In genomic region chr1:228070851-228071250, GRCh38 we compare ENCODE assay signal across 24 cellular contexts. TPM values are rescaled to one million over a fixed set of nuclear protein-coding genes. Genes with fewer than 3 reads are reported as not detected.
DNase-seq lines count a peak whose midpoint lies in the region; ATAC-seq, FAIRE-seq and TF ChIP-seq lines count a peak whose summit lies in the region.
"Had no signal": no experiment of that assay in that cellular context is flagged by ENCODE, and none has a peak within 500 bp of the region (broad histone marks: within the 10 kb centered on the region; RNA-seq: fewer than 3 reads in every experiment).

No MANE protein-coding gene starts in this region.

- 65 to 100% methylated on average over 2 to 3 of the region's 3 CpGs for WGBS in H1 (ENCODE audit: extremely low coverage in 1 of 2, insufficient coverage in 1 of 2, insufficient read length in 1 of 2, insufficient replicate concordance in 2 of 2, low coverage in 1 of 2, low lambda C conversion rate in 2 of 2, missing lambda C conversion rate in 1 of 2), 2 experiments
- WGBS in sigmoid colon, 2 donors, result 63 to 65% methylated on average over 3 of the region's 3 CpGs

- H2BK20ac ChIP-seq in H1 (ENCODE audit: low read length), result no peak overlapping the region

- ATAC-seq in RWPE2 (ENCODE audit: low read depth) (peak; percentile 11; the same call in 1 of the 3 replicates), GM21360 (IDR thresholded peaks at IDR 0.05; ENCODE audit: unreplicated experiment) (no peak)
- ATAC-seq: HCT116 had no signal

- H3K27me3 Mint-ChIP-seq in activated naive CD4-positive, alpha-beta T cell treated with anti-CD3 and anti-CD28 coated beads, Interleukin-2, amount 10 ng/mL, durations not matched to agents 7 days and 5 days, result peaks cover 16% of the 10 kb centered on the region

- no peaks in the 10 kb centered on the region for H3K9me3 Mint-ChIP-seq in activated naive CD4-positive, alpha-beta T cell treated with anti-CD3 and anti-CD28 coated beads, Interleukin-2, amount 10 ng/mL, durations not matched to agents 7 days and 5 days
- H3K9me3 Mint-ChIP-seq: CD4-positive, alpha-beta T cell; CD8-positive, alpha-beta memory T cell; H9; HFFc6 had no signal

- H4K8ac ChIP-seq in H1 (ENCODE audit: extremely low read depth, insufficient read depth, low read length), result no peak overlapping the region

- H3K9ac ChIP-seq in H1 (replicated peaks in 1 of 4; ENCODE audit: extremely low read depth in 1 of 4, low read depth in 3 of 4, low read length in 3 of 4), result no peak overlapping the region
- H3K9ac ChIP-seq: BLaER1, GM23248 had no signal

- H3K23ac ChIP-seq in H1 (ENCODE audit: insufficient read length), result no peak overlapping the region

- TF ChIP-seq RAD21 in H1 (IDR thresholded peaks at IDR 0.05 in 1 of 2, conservative IDR thresholded peaks at IDR 0.05 in 1 of 2; ENCODE audit: low read depth in 2 of 2, low read length in 2 of 2), result no peak

- intact Hi-C loops in sigmoid colon (cut with DNase I), result no loop called here

- H3K14ac ChIP-seq in H1 (ENCODE audit: insufficient read length), result no peak overlapping the region

- no peak for TF ChIP-seq POLR2A in H1 (IDR thresholded peaks at IDR 0.05; ENCODE audit: control extremely low read depth in 1 of 2, low read depth in 2 of 2, low read length in 2 of 2)
- TF ChIP-seq POLR2A in sigmoid colon (IDR thresholded peaks at IDR 0.05), result no peak

- H3K18ac ChIP-seq in H1 (ENCODE audit: extremely low read depth, low read length), result no peak overlapping the region

- H3K4me3 ChIP-seq in HEK293 (ENCODE audit: low read depth, low read length) (no peak overlapping the region), RWPE2 (ENCODE audit: severe bottlenecking) (no peak overlapping the region), H1 (ENCODE audit: extremely low read depth in 1 of 4, insufficient read depth in 2 of 4, low read depth in 3 of 4, low read length in 4 of 4) (no peak overlapping the region), sigmoid colon (no peak overlapping the region)
- H3K4me3 ChIP-seq: BLaER1, GM23248 had no signal

- no peak overlapping the region for H4K5ac ChIP-seq in H1 (ENCODE audit: insufficient read length, low read depth, low read length)

- TF ChIP-seq EP300 in H1 (IDR thresholded peaks at IDR 0.05; ENCODE audit: borderline replicate concordance in 1 of 2, low read depth in 2 of 2, low read length in 2 of 2) (no peak), sigmoid colon (IDR thresholded peaks at IDR 0.05) (no peak)

- no peak overlapping the region for H3K4ac ChIP-seq in H1 (replicated peaks; ENCODE audit: insufficient read length, low read depth, low read length)

- H4K20me1 ChIP-seq in H1 (replicated peaks in 1 of 2; ENCODE audit: control insufficient read depth in 1 of 2, insufficient read depth in 2 of 2, low read length in 2 of 2), result peaks cover 3 to 16% of the 10 kb centered on the region in 2 experiments

- no peaks in the 10 kb centered on the region for H3K36me3 Mint-ChIP-seq in activated naive CD4-positive, alpha-beta T cell treated with anti-CD3 and anti-CD28 coated beads, Interleukin-2, amount 10 ng/mL, durations not matched to agents 7 days and 5 days
- H3K36me3 Mint-ChIP-seq: CD8-positive, alpha-beta memory T cell had no signal

- H3K27me3 ChIP-seq in RWPE2 (ENCODE audit: insufficient read depth, poor library complexity, severe bottlenecking), result no peaks in the 10 kb centered on the region
- H3K27me3 ChIP-seq in H1 (replicated peaks in 1 of 4; ENCODE audit: control insufficient read depth in 3 of 4, extremely low read depth in 1 of 4, insufficient read depth in 3 of 4, low read length in 3 of 4), result peaks cover 33 to 91% (median 85%) of the 10 kb centered on the region in 4 experiments
- peaks cover 7 to 59% (median 26%) of the 10 kb centered on the region in 3 donors for H3K27me3 ChIP-seq in sigmoid colon

- POLR2A ChIA-PET in HEK293 (lab: Yijun Ruan, JAX), result no interaction called here
- POLR2A ChIA-PET in H1 (lab: Charles Lee; ENCODE audit: partially characterized antibody), result no interaction called here

- no peak overlapping the region for H2AFZ ChIP-seq in H1 (ENCODE audit: low read length)
- H2AFZ ChIP-seq: GM23248 had no signal

- no peak overlapping the region for H2AK5ac ChIP-seq in H1 (ENCODE audit: low read depth, low read length)

- CTCF ChIA-PET in activated naive CD4-positive, alpha-beta T cell treated with anti-CD3 and anti-CD28 coated beads, Interleukin-2, amount 10 ng/mL, durations not matched to agents 7 days and 5 days (lab: Charles Lee), result no interaction called here
- CTCF ChIA-PET in HEK293 (lab: Yijun Ruan, JAX), result no interaction called here
- CTCF ChIA-PET in H1 (lab: Charles Lee; ENCODE audit: partially characterized antibody), result no interaction called here

- H2BK5ac ChIP-seq in H1 (ENCODE audit: low read depth, low read length), result no peak overlapping the region

- no peaks in the 10 kb centered on the region for H3K79me1 ChIP-seq in H1 (ENCODE audit: low read depth, low read length)

- H3K36me3 ChIP-seq in HEK293 (ENCODE audit: control insufficient read depth in 2 of 2, insufficient read depth in 1 of 2, low read length in 2 of 2), result no peaks in the 10 kb centered on the region
- no peaks in the 10 kb centered on the region for H3K36me3 ChIP-seq in RWPE2 (ENCODE audit: low read depth)
- H3K36me3 ChIP-seq in H1 (ENCODE audit: control insufficient read depth in 2 of 4, insufficient read depth in 4 of 4, low read length in 3 of 4), result no peaks in the 10 kb centered on the region
- no peaks in the 10 kb centered on the region for H3K36me3 ChIP-seq in sigmoid colon
- H3K36me3 ChIP-seq: BLaER1 had no signal

- H3K23me2 ChIP-seq in H1 (ENCODE audit: low read depth, low read length), result peaks cover 26% of the 10 kb centered on the region; the same call in 1 of the 2 replicates

- TF ChIP-seq CTCF in HEK293 (tag by site-specific recombination; IDR thresholded peaks at IDR 0.05) (no peak), RWPE2 (IDR thresholded peaks at IDR 0.05; ENCODE audit: poor library complexity, severe bottlenecking) (no peak), H1 (IDR thresholded peaks at IDR 0.05; ENCODE audit: control extremely low read depth in 1 of 3, insufficient read depth in 1 of 3, low read depth in 1 of 3, low read length in 3 of 3) (no peak), sigmoid colon (IDR thresholded peaks at IDR 0.05) (no peak)

- no peak overlapping the region for H2BK120ac ChIP-seq in H1 (replicated peaks; ENCODE audit: low read depth, low read length)

- no peak overlapping the region for H2BK12ac ChIP-seq in H1 (ENCODE audit: low read depth, low read length)

- no peak overlapping the region for H3K27ac ChIP-seq in HEK293 (ENCODE audit: extremely low read depth, low read depth, low read length)
- no peak overlapping the region for H3K27ac ChIP-seq in RWPE2 (ENCODE audit: poor library complexity, severe bottlenecking)
- H3K27ac ChIP-seq in H1 (ENCODE audit: low read depth, low read length), result no peak overlapping the region
- H3K27ac ChIP-seq in sigmoid colon, result no peak overlapping the region
- H3K27ac ChIP-seq: 22Rv1, BLaER1, C4-2B, GM23248 had no signal

- FAIRE-seq in H1 (lab: Jason Lieb, UNC), result no peak
- FAIRE-seq: A204.1, G401.6, GM12892 had no signal

- H3K56ac ChIP-seq in H1 (replicated peaks; ENCODE audit: insufficient read length, low read depth, low read length), result no peak overlapping the region

- no peaks in the 10 kb centered on the region for H3K79me2 ChIP-seq in H1 (ENCODE audit: control insufficient read depth in 1 of 2, insufficient read depth in 2 of 2, low read length in 2 of 2)

- no peaks in the 10 kb centered on the region for H3K9me3 ChIP-seq in HEK293 (ENCODE audit: control insufficient read depth, insufficient read depth, low read depth, low read length)
- H3K9me3 ChIP-seq in RWPE2 (ENCODE audit: severe bottlenecking), result no peaks in the 10 kb centered on the region
- H3K9me3 ChIP-seq in H1 (ENCODE audit: insufficient read depth in 2 of 2, low read depth in 1 of 2, low read length in 1 of 2), result no peaks in the 10 kb centered on the region
- H3K9me3 ChIP-seq in sigmoid colon, result no peaks in the 10 kb centered on the region
- H3K9me3 ChIP-seq: BLaER1 had no signal

- no peak overlapping the region for H3K4me2 ChIP-seq in H1 (ENCODE audit: insufficient read depth in 1 of 2, low read depth in 2 of 2, low read length in 2 of 2)
- H3K4me2 ChIP-seq: BLaER1 had no signal

- H3K4me1 ChIP-seq in HEK293 (ENCODE audit: control insufficient read depth, insufficient read depth, low read length) (no peaks in the 10 kb centered on the region), RWPE2 (ENCODE audit: insufficient read depth, poor library complexity, severe bottlenecking) (no peaks in the 10 kb centered on the region), H1 (replicated peaks in 1 of 4; ENCODE audit: control insufficient read depth in 3 of 4, insufficient read depth in 4 of 4, low read length in 3 of 4) (peaks cover 0 to 8% (median 0%) of the 10 kb centered on the region in 4 experiments; a peak in 2 of 7 replicates), sigmoid colon (no peaks in the 10 kb centered on the region)
- H3K4me1 ChIP-seq: BLaER1 had no signal

- no peaks in the 10 kb centered on the region for H3K4me1 Mint-ChIP-seq in activated naive CD4-positive, alpha-beta T cell treated with anti-CD3 and anti-CD28 coated beads, Interleukin-2, amount 10 ng/mL, durations not matched to agents 7 days and 5 days

- no peak overlapping the region for H2BK15ac ChIP-seq in H1 (ENCODE audit: low read length)

- H3K4me3 Mint-ChIP-seq in activated naive CD4-positive, alpha-beta T cell treated with anti-CD3 and anti-CD28 coated beads, Interleukin-2, amount 10 ng/mL, durations not matched to agents 7 days and 5 days, result no peak overlapping the region
- H3K4me3 Mint-ChIP-seq: B cell; CD4-positive, alpha-beta T cell; CD8-positive, alpha-beta memory T cell; H9; HFFc6 had no signal

- H3K27ac Mint-ChIP-seq in activated naive CD4-positive, alpha-beta T cell treated with anti-CD3 and anti-CD28 coated beads, Interleukin-2, amount 10 ng/mL, durations not matched to agents 7 days and 5 days, result no peak overlapping the region
- H3K27ac Mint-ChIP-seq: B cell; CD4-positive, alpha-beta T cell; CD8-positive, alpha-beta memory T cell; H9; HFFc6 had no signal

- peak; percentile 14 for DNase-seq in activated naive CD4-positive, alpha-beta T cell treated with anti-CD3 and anti-CD28 coated beads, Interleukin-2, amount 10 ng/mL, durations not matched to agents 7 days and 5 days
- DNase-seq in activated naive CD4-positive, alpha-beta T cell treated with anti-CD3 and anti-CD28 coated beads, Interleukin-2, amount 50 U/mL, for 16 hours, result no peak
- no peak for DNase-seq in RWPE2 (ENCODE audit: low spot score)
- DNase-seq in H1 (ENCODE audit: low read depth in 1 of 2, low spot score in 2 of 2), result no peak
- no peak for DNase-seq in OCI-M2 (lab: John Stamatoyannopoulos, UW; ENCODE audit: unreplicated experiment)
- no peak for DNase-seq in sigmoid colon
- DNase-seq: Calu3; CD4-positive, alpha-beta T cell; DMS53; DMS79 treated with DMSO at 0.1 percent for 48 hours; GM23248; H9; HFFc6 had no signal

- H4K91ac ChIP-seq in H1 (replicated peaks; ENCODE audit: insufficient read length, low read length), result no peak overlapping the region

RNA-seq across cellular contexts. Expression of gene ARF1, which starts 11.7 kb away (rescaled TPM):
- total RNA-seq in H1 (2021; fragmentation: NEBNext Ultra II Directional; extraction: Animal tissue kit (Norgen Biotek cat#: 25700)), result 265 and 267 TPM in 2 replicates
- polyA plus RNA-seq in H1 (2011; rRNA removed) (471 and 606 TPM in 2 replicates), sigmoid colon (100 to 1,000 TPM; 345 to 482 (median 479) TPM)
- polyA plus RNA-seq in H1 (2011; cell fraction: cytosol; rRNA removed), result 441 TPM
- 308 TPM for polyA plus RNA-seq in H1 (2011; cell fraction: nucleus; rRNA removed)
- 315 to 344 TPM (median 336 TPM) in 4 replicates for polyA plus RNA-seq in H1 (2012, experiment 1 of 2)
- polyA plus RNA-seq in H1 (2012, experiment 2 of 2), result 366 TPM
- polyA plus RNA-seq in H1 (2013, experiment 1 of 2), result 193 TPM
- 197 TPM for polyA plus RNA-seq in H1 (2013, experiment 2 of 2)
- polyA minus RNA-seq in H1 (2011; rRNA and poly(A)+ RNA removed), result 359 and 424 TPM in 2 replicates
- polyA minus RNA-seq in H1 (2011; cell fraction: cytosol; rRNA and poly(A)+ RNA removed), result 253 TPM
- 129 TPM for polyA minus RNA-seq in H1 (2011; cell fraction: nucleus; rRNA and poly(A)+ RNA removed)
- total RNA-seq in sigmoid colon, result 100 to 1,000 TPM; 212 to 250 (median 225) TPM

RNA-seq across cellular contexts. Expression of gene C1orf35, which starts 32.3 kb away (rescaled TPM):
- total RNA-seq in H1 (2021; fragmentation: NEBNext Ultra II Directional; extraction: Animal tissue kit (Norgen Biotek cat#: 25700)), result 19.9 and 22.5 TPM in 2 replicates
- polyA plus RNA-seq in H1 (2011; rRNA removed) (18.6 and 28.5 TPM in 2 replicates), sigmoid colon (10 to 100 TPM in 1 of 3 donors, 1 to 10 TPM in 2; 8.8 to 17.9 (median 9.0) TPM)
- 23.7 TPM for polyA plus RNA-seq in H1 (2011; cell fraction: cytosol; rRNA removed)
- 41.3 TPM for polyA plus RNA-seq in H1 (2011; cell fraction: nucleus; rRNA removed)
- 15.0 to 30.9 TPM (median 25.2 TPM) in 4 replicates for polyA plus RNA-seq in H1 (2012, experiment 1 of 2)
- 17.1 TPM for polyA plus RNA-seq in H1 (2012, experiment 2 of 2)
- polyA plus RNA-seq in H1 (2013, experiment 1 of 2), result 26.2 TPM
- 25.8 TPM for polyA plus RNA-seq in H1 (2013, experiment 2 of 2)
- polyA minus RNA-seq in H1 (2011; rRNA and poly(A)+ RNA removed), result 1.3 and 1.4 TPM in 2 replicates
- 4.6 TPM for polyA minus RNA-seq in H1 (2011; cell fraction: cytosol; rRNA and poly(A)+ RNA removed)
- polyA minus RNA-seq in H1 (2011; cell fraction: nucleus; rRNA and poly(A)+ RNA removed), result 5.5 TPM
- total RNA-seq in sigmoid colon, result 10 to 100 TPM in 3 of 4 donors, 1 to 10 TPM in 1; 7.8 to 18.1 (median 13.0) TPM

RNA-seq across cellular contexts. Expression of gene MRPL55, which starts 38.2 kb away (rescaled TPM):
- 59.0 and 62.7 TPM in 2 replicates for total RNA-seq in H1 (2021; fragmentation: NEBNext Ultra II Directional; extraction: Animal tissue kit (Norgen Biotek cat#: 25700))
- polyA plus RNA-seq in H1 (2011; rRNA removed) (244 and 249 TPM in 2 replicates), sigmoid colon (10 to 100 TPM; 53.5 to 77.4 (median 58.0) TPM)
- polyA plus RNA-seq in H1 (2011; cell fraction: cytosol; rRNA removed), result 186 TPM
- 157 TPM for polyA plus RNA-seq in H1 (2011; cell fraction: nucleus; rRNA removed)
- 31.0 to 91.5 TPM (median 85.9 TPM) in 4 replicates for polyA plus RNA-seq in H1 (2012, experiment 1 of 2)
- 110 TPM for polyA plus RNA-seq in H1 (2012, experiment 2 of 2)
- 72.3 TPM for polyA plus RNA-seq in H1 (2013, experiment 1 of 2)
- 69.2 TPM for polyA plus RNA-seq in H1 (2013, experiment 2 of 2)
- 30.6 and 36.8 TPM in 2 replicates for polyA minus RNA-seq in H1 (2011; rRNA and poly(A)+ RNA removed)
- polyA minus RNA-seq in H1 (2011; cell fraction: cytosol; rRNA and poly(A)+ RNA removed), result 38.5 TPM
- polyA minus RNA-seq in H1 (2011; cell fraction: nucleus; rRNA and poly(A)+ RNA removed), result 46.7 TPM
- 10 to 100 TPM; 62.0 to 90.6 (median 79.3) TPM for total RNA-seq in sigmoid colon
